ENCODE assay signal across 12 cellular contexts in genomic region chr3:33054100-33055097, GRCh38. TPM values are rescaled to one million over a fixed set of nuclear protein-coding genes. Genes with fewer than 3 reads are reported as not detected.
DNase-seq lines count a peak whose midpoint lies in the region; TF ChIP-seq lines count a peak whose summit lies in the region.
"Had no signal": no experiment of that assay in that cellular context is flagged by ENCODE, and none has a peak within 500 bp of the region (broad histone marks: within the 10 kb centered on the region; RNA-seq: fewer than 3 reads in every experiment).

No MANE protein-coding gene starts in this region.

- H3K4me3 Mint-ChIP-seq in activated naive CD4-positive, alpha-beta T cell treated with anti-CD3 and anti-CD28 coated beads, Interleukin-2, amount 50 U/mL, for 24 hours = peak overlapping the region; percentile 26
- peak overlapping the region; percentile 60 for H3K4me3 Mint-ChIP-seq in activated CD4-positive, alpha-beta memory T cell treated with anti-CD3 and anti-CD28 coated beads for 36 hours

- H3K4me1 ChIP-seq in right atrium auricular region (peaks cover 0 to 5% of the 10 kb centered on the region in 2 donors), suprapubic skin (peaks cover 5% of the 10 kb centered on the region)

- H3K4me1 Mint-ChIP-seq in activated naive CD4-positive, alpha-beta T cell treated with anti-CD3 and anti-CD28 coated beads, Interleukin-2, amount 50 U/mL, for 24 hours = peaks cover 52% of the 10 kb centered on the region
- H3K4me1 Mint-ChIP-seq in activated CD4-positive, alpha-beta memory T cell treated with anti-CD3 and anti-CD28 coated beads for 36 hours (ENCODE audit: low read depth) = peaks cover 76% of the 10 kb centered on the region

- no peak for TF ChIP-seq POLR2A in suprapubic skin (IDR thresholded peaks at IDR 0.05)

- H3K9me3 ChIP-seq in right atrium auricular region = no peaks in the 10 kb centered on the region
- no peaks in the 10 kb centered on the region for H3K9me3 ChIP-seq in suprapubic skin

- intact Hi-C loops in activated CD4-positive, alpha-beta memory T cell treated with anti-CD3 and anti-CD28 coated beads for 36 hours (cut with micrococcal nuclease) = loop anchor here (1.0 kb wide), 1 partner anchor 8 kb away; no protein-coding TSS in a partner anchor

- POLR2A ChIA-PET in activated CD4-positive, alpha-beta memory T cell treated with anti-CD3 and anti-CD28 coated beads for 36 hours (lab: Charles Lee) = interaction anchor here (1.7 kb wide), 1 partner anchor 8 kb away, joined by 4 read pairs; no protein-coding TSS in a partner anchor

- peaks cover 32% of the 10 kb centered on the region for H3K36me3 ChIP-seq in right atrium auricular region
- peaks cover 88% of the 10 kb centered on the region for H3K36me3 ChIP-seq in suprapubic skin

- no peaks in the 10 kb centered on the region for H3K27me3 Mint-ChIP-seq in activated naive CD4-positive, alpha-beta T cell treated with anti-CD3 and anti-CD28 coated beads, Interleukin-2, amount 50 U/mL, for 24 hours
- no peaks in the 10 kb centered on the region for H3K27me3 Mint-ChIP-seq in activated CD4-positive, alpha-beta memory T cell treated with anti-CD3 and anti-CD28 coated beads for 36 hours

- no peak for TF ChIP-seq EP300 in suprapubic skin (IDR thresholded peaks at IDR 0.05)

- no peaks in the 10 kb centered on the region for H3K9me3 Mint-ChIP-seq in activated naive CD4-positive, alpha-beta T cell treated with anti-CD3 and anti-CD28 coated beads, Interleukin-2, amount 50 U/mL, for 24 hours
- no peaks in the 10 kb centered on the region for H3K9me3 Mint-ChIP-seq in activated CD4-positive, alpha-beta memory T cell treated with anti-CD3 and anti-CD28 coated beads for 36 hours

- H3K27ac ChIP-seq in right atrium auricular region = peak overlapping the region; percentile 8 to 14
- peak overlapping the region; percentile 34 for H3K27ac ChIP-seq in suprapubic skin

- no peak overlapping the region for H3K27ac Mint-ChIP-seq in activated naive CD4-positive, alpha-beta T cell treated with anti-CD3 and anti-CD28 coated beads, Interleukin-2, amount 50 U/mL, for 24 hours
- peak overlapping the region; percentile 96 for H3K27ac Mint-ChIP-seq in activated CD4-positive, alpha-beta memory T cell treated with anti-CD3 and anti-CD28 coated beads for 36 hours

- WGBS in suprapubic skin = 84% methylated on average over 5 of the region's 5 CpGs

- TF ChIP-seq CTCF in right atrium auricular region (IDR thresholded peaks at IDR 0.05) (no peak), suprapubic skin (IDR thresholded peaks at IDR 0.05) (no peak)

- H3K36me3 Mint-ChIP-seq in activated naive CD4-positive, alpha-beta T cell treated with anti-CD3 and anti-CD28 coated beads, Interleukin-2, amount 50 U/mL, for 24 hours = peaks cover 35% of the 10 kb centered on the region
- H3K36me3 Mint-ChIP-seq in activated CD4-positive, alpha-beta memory T cell treated with anti-CD3 and anti-CD28 coated beads for 36 hours = peaks cover 62% of the 10 kb centered on the region

- no peak overlapping the region for H3K4me3 ChIP-seq in right atrium auricular region
- no peak overlapping the region for H3K4me3 ChIP-seq in suprapubic skin

- CTCF ChIA-PET in activated CD4-positive, alpha-beta memory T cell treated with anti-CD3 and anti-CD28 coated beads for 36 hours (lab: Charles Lee) = interaction anchor here (0.6 to 2.4 kb wide), 6 partner anchors 9 to 23 kb away, joined by 3 to 13 read pairs (median 4); no protein-coding TSS in a partner anchor

- DNase-seq in activated naive CD4-positive, alpha-beta T cell treated with Interleukin-2 at 50 U/mL for 16 hours = no peak
- no peak for DNase-seq in activated CD4-positive, alpha-beta memory T cell treated with anti-CD3 and anti-CD28 coated beads for 36 hours
- DNase-seq in right atrium auricular region (ENCODE audit: low spot score) = no peak
- no peak for DNase-seq in suprapubic skin (ENCODE audit: low spot score in 2 of 2)
- no peak for DNase-seq in NCI-H1694 (lab: John Stamatoyannopoulos, UW)
- no peak for DNase-seq in NCI-H446 (lab: John Stamatoyannopoulos, UW)
- DNase-seq in HuH-7 (ENCODE audit: low spot score) = no peak
- DNase-seq: effector CD8-positive, alpha-beta T cell; H7; hypothalamus; stimulated activated CD8-positive, alpha-beta memory T cell treated with anti-CD3 and anti-CD28 coated beads, Interleukin-4, amount 100 ng/mL, for 48 hours had no signal

- no peaks in the 10 kb centered on the region for H3K27me3 ChIP-seq in right atrium auricular region
- no peaks in the 10 kb centered on the region for H3K27me3 ChIP-seq in suprapubic skin

RNA-seq across cellular contexts. Expression of gene GLB1, which starts 42.5 kb away (rescaled TPM):
- total RNA-seq in activated CD4-positive, alpha-beta memory T cell treated with anti-CD3 and anti-CD28 coated beads for 36 hours = 10 to 100 TPM; 47.2 to 52.0 TPM
- 10 to 100 TPM; 26.5 to 31.0 TPM for total RNA-seq in right atrium auricular region
- total RNA-seq in suprapubic skin = 10 to 100 TPM; 27.1 to 42.6 (median 40.3) TPM

RNA-seq across cellular contexts. Expression of gene TMPPE, which starts 42.5 kb away (rescaled TPM):
- 1 to 10 TPM; 6.0 to 6.2 TPM for total RNA-seq in activated CD4-positive, alpha-beta memory T cell treated with anti-CD3 and anti-CD28 coated beads for 36 hours
- total RNA-seq in right atrium auricular region (1 to 10 TPM; 4.7 to 5.6 TPM), suprapubic skin (10 to 100 TPM in 3 of 4 donors, 1 to 10 TPM in 1; 9.7 to 17.1 (median 15.6) TPM)

RNA-seq across cellular contexts. Expression of gene CRTAP, which starts 59.4 kb away (rescaled TPM):
- 10 to 100 TPM; 57.6 to 60.0 TPM for total RNA-seq in activated CD4-positive, alpha-beta memory T cell treated with anti-CD3 and anti-CD28 coated beads for 36 hours
- total RNA-seq in right atrium auricular region (100 to 1,000 TPM in 1 of 2 donors, 10 to 100 TPM in 1; 97.2 to 140 TPM), suprapubic skin (100 to 1,000 TPM in 3 of 4 donors, 10 to 100 TPM in 1; 99.5 to 162 (median 135) TPM)
